ENCODE assay signal across 9 cellular contexts in the genomic region with DNA sequence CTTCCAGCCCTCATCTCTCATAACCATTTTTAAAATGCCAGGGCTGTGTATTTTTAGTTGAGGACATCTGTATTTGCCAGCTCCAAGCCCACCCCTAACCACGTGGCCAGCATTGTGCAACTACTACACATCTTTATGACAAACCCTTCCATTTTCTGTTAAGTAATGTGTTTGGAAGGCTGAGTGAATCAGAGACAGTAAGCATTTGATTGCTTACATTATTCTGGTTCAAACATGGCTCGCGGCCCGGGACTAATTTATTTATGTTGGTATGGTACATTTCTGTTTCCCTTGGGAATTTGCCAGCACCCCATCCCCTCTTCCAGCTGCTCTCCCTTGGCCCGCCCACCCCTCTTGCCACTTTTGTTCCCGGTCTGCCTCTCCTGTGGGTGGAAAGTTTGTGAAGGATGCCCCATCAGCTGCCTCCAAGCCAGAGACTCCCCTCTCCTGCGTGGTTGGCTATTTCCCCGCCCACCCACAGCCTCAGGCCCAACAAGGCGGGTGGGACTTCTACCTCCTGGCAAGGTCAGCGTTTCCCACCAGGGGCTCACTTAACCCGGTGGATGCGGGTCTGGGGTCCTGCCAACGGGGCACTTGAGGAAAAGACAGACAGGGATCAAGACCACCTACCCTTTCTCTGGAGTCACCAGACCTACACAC.
DNase-seq lines count a peak whose midpoint lies in the region; ATAC-seq and TF ChIP-seq lines count a peak whose summit lies in the region.
"Had no signal": no experiment of that assay in that cellular context is flagged by ENCODE, and none has a peak within 500 bp of the region (broad histone marks: within the 10 kb centered on the region; RNA-seq: fewer than 3 reads in every experiment).

No MANE protein-coding gene starts in this region.

- BruUV-seq in OCI-LY7 (replicated peaks; lab: Mats Ljungman, UMichigan): no TSS peak

- H3K27ac Mint-ChIP-seq in type B pancreatic cell: peak overlapping the region; percentile 37

- no peaks in the 10 kb centered on the region for H3K36me3 Mint-ChIP-seq in type B pancreatic cell

- no peak overlapping the region for H3K4me3 Mint-ChIP-seq in type B pancreatic cell
- H3K4me3 Mint-ChIP-seq: H9 had no signal

- no peak overlapping the region for H3K4me2 ChIP-seq in OCI-LY7 (ENCODE audit: low read length)

- no peak overlapping the region for H2AFZ ChIP-seq in OCI-LY7 (ENCODE audit: low read length)

- DNase-seq in MV-4-11 (lab: John Stamatoyannopoulos, UW) (peak; percentile 90), amniotic stem cell (lab: John Stamatoyannopoulos, UW) (peak; percentile 25), left lung (peak in 1 of 2 donors; percentile 51), type B pancreatic cell (ENCODE audit: extremely low spot score, unreplicated experiment) (no peak), HuH-7.5 (ENCODE audit: low spot score) (no peak), OCI-LY7 (ENCODE audit: low spot score) (no peak)
- no peak for DNase-seq in activated effector memory CD4-positive, alpha-beta T cell treated with anti-CD3 and anti-CD28 coated beads, Interleukin-2, amount 50 U/mL, for 16 hours
- DNase-seq: effector CD8-positive, alpha-beta T cell had no signal

- no peaks in the 10 kb centered on the region for H3K9me3 Mint-ChIP-seq in type B pancreatic cell
- H3K9me3 Mint-ChIP-seq: H9 had no signal

- H3K9me3 ChIP-seq in left lung: no peaks in the 10 kb centered on the region
- H3K9me3 ChIP-seq in OCI-LY7 (ENCODE audit: low read length): no peaks in the 10 kb centered on the region

- POLR2A ChIA-PET in OCI-LY7 (lab: Charles Lee): interaction anchor here (2.2 kb wide), 1 partner anchor 11 kb away, joined by 6 read pairs; no protein-coding TSS in a partner anchor

- no peak for TF ChIP-seq CTCF in left lung (IDR thresholded peaks at IDR 0.05)
- TF ChIP-seq CTCF in type B pancreatic cell (conservative IDR thresholded peaks at IDR 0.05): no peak
- no peak for TF ChIP-seq CTCF in OCI-LY7 (conservative IDR thresholded peaks at IDR 0.05; ENCODE audit: low read length)

- H3K4me1 ChIP-seq in left lung (peaks cover 21 to 44% of the 10 kb centered on the region in 2 donors), OCI-LY7 (ENCODE audit: insufficient read depth, low read length, poor library complexity, severe bottlenecking) (peaks cover 9% of the 10 kb centered on the region)

- H3K4me1 Mint-ChIP-seq in type B pancreatic cell (ENCODE audit: unreplicated experiment): peaks cover 28% of the 10 kb centered on the region

- no peaks in the 10 kb centered on the region for H3K36me3 ChIP-seq in left lung
- no peaks in the 10 kb centered on the region for H3K36me3 ChIP-seq in OCI-LY7 (ENCODE audit: insufficient read depth, low read length)

- H3K4me3 ChIP-seq in left lung (no peak overlapping the region), OCI-LY7 (ENCODE audit: low read depth, low read length, poor library complexity, severe bottlenecking) (no peak overlapping the region)

- CTCF ChIA-PET in OCI-LY7 (lab: Charles Lee; ENCODE audit: unreplicated experiment): no interaction called here

- H3K9me2 ChIP-seq in OCI-LY7 (ENCODE audit: insufficient read depth, low read length): no peaks in the 10 kb centered on the region

- peak; percentile 62 for ATAC-seq in left lung

- H3K27ac ChIP-seq in left lung (peak overlapping the region in 1 of 2 donors; percentile 48), OCI-LY7 (ENCODE audit: low read depth, low read length, poor library complexity, severe bottlenecking) (no peak overlapping the region)

- H4K20me1 ChIP-seq in OCI-LY7 (ENCODE audit: insufficient read depth, low read length): no peaks in the 10 kb centered on the region

- H3K27me3 Mint-ChIP-seq in type B pancreatic cell: peaks cover 3% of the 10 kb centered on the region

- intact Hi-C loops in left lung (cut with DNase I) (no loop called here), OCI-LY7 (cut with micrococcal nuclease; ENCODE audit: unreplicated experiment) (no loop called here)

- no peaks in the 10 kb centered on the region for H3K27me3 ChIP-seq in left lung

- H3K79me2 ChIP-seq in OCI-LY7 (ENCODE audit: insufficient read depth, low read depth, low read length): no peaks in the 10 kb centered on the region

Comparison
In these comparisons a context has a peak if more than half of its experiments do, and no peak if none do; other contexts are left out.
1. DNase-seq: peak in MV-4-11 (single experiment) and amniotic stem cell (single experiment); none in type B pancreatic cell (single experiment), HuH-7.5 (single experiment), activated effector memory CD4-positive, alpha-beta T cell treated with anti-CD3 and anti-CD28 coated beads, Interleukin-2, amount 50 U/mL, for 16 hours (single experiment) and OCI-LY7 (single experiment).